In the genomic region with DNA sequence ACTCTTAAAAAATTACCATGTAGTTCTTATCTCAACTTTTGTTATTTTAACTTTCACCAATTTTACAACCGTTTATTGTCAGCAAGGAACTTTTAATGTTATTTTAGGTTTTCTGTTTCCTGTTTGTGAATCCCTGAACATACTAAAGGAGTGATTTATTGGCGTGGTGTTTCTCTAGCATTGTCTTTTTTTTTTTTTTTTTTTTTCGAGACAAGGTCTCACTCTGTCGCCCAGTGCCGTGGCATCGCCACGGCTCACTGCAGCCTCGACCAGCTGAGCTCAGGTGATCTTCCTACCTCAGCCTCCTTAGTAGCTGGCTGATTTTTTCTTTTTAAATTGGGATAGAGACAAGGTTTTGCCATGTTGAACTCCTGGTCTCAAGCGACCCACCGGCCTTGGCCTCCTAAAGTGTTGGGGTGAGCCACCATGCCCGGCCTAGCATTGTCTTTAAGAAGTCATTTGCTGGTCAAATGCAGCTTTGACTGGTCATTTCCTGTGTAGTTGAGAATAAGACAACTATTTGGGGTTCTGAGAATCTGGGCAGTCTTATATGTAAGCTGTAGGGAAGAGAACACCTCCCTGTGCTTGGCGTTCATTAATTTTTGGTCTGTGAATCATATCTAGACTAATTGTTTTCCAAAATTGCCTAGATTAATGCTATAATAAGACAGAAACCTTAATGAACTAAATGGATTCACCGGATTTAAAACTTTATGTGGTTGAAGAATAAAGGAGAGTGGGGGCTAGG, we compare ENCODE assay signal across 1 cellular context.
TF ChIP-seq lines count a peak whose summit lies in the region.

No MANE protein-coding gene starts in this region.

TF ChIP-seq in H1, 55 proteins besides CTCF, POLR2A, EP300 and RAD21:
- TF ChIP-seq RXRA (IDR thresholded peaks at IDR 0.05; ENCODE audit: insufficient read depth, low read depth, low read length) (no peak), SIRT6 (IDR thresholded peaks at IDR 0.05; ENCODE audit: low read length) (no peak), SP4 (IDR thresholded peaks at IDR 0.05; ENCODE audit: low read length) (no peak), TBP (IDR thresholded peaks at IDR 0.05; ENCODE audit: low read depth, low read length) (no peak), KDM4A (IDR thresholded peaks at IDR 0.05; ENCODE audit: low read depth, low read length, severe bottlenecking) (no peak), CTBP2 (IDR thresholded peaks at IDR 0.05; ENCODE audit: borderline replicate concordance, insufficient read depth, insufficient read length, low read length) (no peak)
